9 cellular contexts compared by ENCODE assay signal in the genomic region with DNA sequence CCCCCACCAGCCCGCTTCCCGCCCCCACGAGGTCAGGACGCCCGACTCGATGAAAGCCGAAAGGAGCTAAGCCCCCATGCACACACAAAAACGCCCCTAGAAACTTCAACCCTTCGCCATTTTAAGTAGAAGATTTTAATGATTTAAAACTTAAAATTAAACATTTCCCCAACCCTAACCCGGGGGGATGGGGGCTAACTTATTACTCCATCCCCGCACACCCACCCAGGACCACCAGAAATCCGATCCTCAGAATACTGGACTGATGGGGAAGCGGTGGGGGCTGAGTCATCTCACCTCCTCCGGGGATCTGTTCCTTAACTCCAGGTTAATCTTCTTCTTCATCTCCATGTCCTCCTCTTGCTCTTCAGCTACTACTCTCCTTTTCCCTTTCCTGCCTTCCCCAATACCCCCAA. TPM values are rescaled to one million over a fixed set of nuclear protein-coding genes. Genes with fewer than 3 reads are reported as not detected.
A peak's percentile ranks its signal among the peaks of the same experiment; 100 is the strongest.
DNase-seq lines count a peak whose midpoint lies in the region; ATAC-seq and TF ChIP-seq lines count a peak whose summit lies in the region.
"Had no signal": no experiment of that assay in that cellular context is flagged by ENCODE, and none has a peak within 500 bp of the region (broad histone marks: within the 10 kb centered on the region; RNA-seq: fewer than 3 reads in every experiment).

No MANE protein-coding gene starts in this region.

- TF ChIP-seq CTCF in AG10803 (conservative IDR thresholded peaks at IDR 0.05; ENCODE audit: low read length): no peak

- H3K9me3 Mint-ChIP-seq in activated CD4-positive, alpha-beta T cell treated with anti-CD3 and anti-CD28 coated beads, Interleukin-2, amount 10 ng/mL, durations not matched to agents 24 days and 14 days: no peaks in the 10 kb centered on the region

- H3K36me3 Mint-ChIP-seq in activated CD4-positive, alpha-beta T cell treated with anti-CD3 and anti-CD28 coated beads, Interleukin-2, amount 10 ng/mL, durations not matched to agents 24 days and 14 days (ENCODE audit: low read depth): peaks cover 17% of the 10 kb centered on the region

- peaks cover 17% of the 10 kb centered on the region for H3K4me1 Mint-ChIP-seq in activated CD4-positive, alpha-beta T cell treated with anti-CD3 and anti-CD28 coated beads, Interleukin-2, amount 10 ng/mL, durations not matched to agents 24 days and 14 days

- peak overlapping the region; percentile 89 for H3K4me3 ChIP-seq in AG10803 (ENCODE audit: low read length)
- peak overlapping the region; percentile 67 to 98 (median 81) for H3K4me3 ChIP-seq in skin epidermis

- H3K27ac ChIP-seq in skin epidermis: peak overlapping the region; percentile 46 to 98 (median 94)

- DNase-seq in AG10803 (ENCODE audit: low read depth) (no peak), glomerular visceral epithelial cell (ENCODE audit: extremely low spot score) (peak; percentile 9), NCI-H2107 (lab: John Stamatoyannopoulos, UW) (no peak), HT-29 (ENCODE audit: low spot score) (no peak)
- peak; percentile 74 for DNase-seq in activated CD4-positive, alpha-beta T cell treated with anti-CD3 and anti-CD28 coated beads, Interleukin-2, amount 10 ng/mL, durations not matched to agents 24 days and 14 days

- no peak overlapping the region for H3K27ac Mint-ChIP-seq in activated CD4-positive, alpha-beta T cell treated with anti-CD3 and anti-CD28 coated beads, Interleukin-2, amount 10 ng/mL, durations not matched to agents 24 days and 14 days

- ATAC-seq in GM21528 (IDR thresholded peaks at IDR 0.05; ENCODE audit: low FRiP score, unreplicated experiment): peak; percentile 2
- no peak for ATAC-seq in HG02610 (IDR thresholded peaks at IDR 0.05; ENCODE audit: unreplicated experiment)

- intact Hi-C loops in activated CD4-positive, alpha-beta T cell treated with anti-CD3 and anti-CD28 coated beads, Interleukin-2, amount 10 ng/mL, durations not matched to agents 24 days and 14 days (cut with micrococcal nuclease): loop anchor here (5.0 to 10.0 kb wide), 3 partner anchors 47 to 739 kb away; a partner anchor contains a TSS

- no peak overlapping the region for H3K4me3 Mint-ChIP-seq in activated CD4-positive, alpha-beta T cell treated with anti-CD3 and anti-CD28 coated beads, Interleukin-2, amount 10 ng/mL, durations not matched to agents 24 days and 14 days

- H3K27me3 Mint-ChIP-seq in activated CD4-positive, alpha-beta T cell treated with anti-CD3 and anti-CD28 coated beads, Interleukin-2, amount 10 ng/mL, durations not matched to agents 24 days and 14 days: peaks cover 4% of the 10 kb centered on the region

RNA-seq across cellular contexts. Expression of a gene that starts 0.5 kb away (rescaled TPM):
- 193 and 201 TPM in 2 replicates for total RNA-seq in activated CD4-positive, alpha-beta T cell treated with anti-CD3 and anti-CD28 coated beads, Interleukin-2, amount 10 ng/mL, durations not matched to agents 24 days and 14 days
- total RNA-seq in HT-29 (2014; rRNA removed; shearing (Covaris generic)): 12.7 and 16.4 TPM in 2 replicates

RNA-seq across cellular contexts. Expression of a gene that starts 22.1 kb away (rescaled TPM):
- not detected in 2 replicates for total RNA-seq in activated CD4-positive, alpha-beta T cell treated with anti-CD3 and anti-CD28 coated beads, Interleukin-2, amount 10 ng/mL, durations not matched to agents 24 days and 14 days
- 0.63 TPM in 1 of 2 replicates, not detected in the other for total RNA-seq in HT-29 (2014; rRNA removed; shearing (Covaris generic))
- total RNA-seq: lung microvascular endothelial cell had no signal

RNA-seq across cellular contexts. Expression of a gene that starts 33.4 kb away (rescaled TPM):
- 101 and 105 TPM in 2 replicates for total RNA-seq in activated CD4-positive, alpha-beta T cell treated with anti-CD3 and anti-CD28 coated beads, Interleukin-2, amount 10 ng/mL, durations not matched to agents 24 days and 14 days
- total RNA-seq in HT-29 (2014; rRNA removed; shearing (Covaris generic)): 117 and 138 TPM in 2 replicates

RNA-seq across cellular contexts. Expression of a gene that starts 37.1 kb away (rescaled TPM):
- total RNA-seq in activated CD4-positive, alpha-beta T cell treated with anti-CD3 and anti-CD28 coated beads, Interleukin-2, amount 10 ng/mL, durations not matched to agents 24 days and 14 days: 0.64 and 0.93 TPM in 2 replicates
- 0.20 and 0.29 TPM in 2 replicates for total RNA-seq in HT-29 (2014; rRNA removed; shearing (Covaris generic))

RNA-seq across cellular contexts. Expression of a gene that starts 46.9 kb away (rescaled TPM):
- total RNA-seq in activated CD4-positive, alpha-beta T cell treated with anti-CD3 and anti-CD28 coated beads, Interleukin-2, amount 10 ng/mL, durations not matched to agents 24 days and 14 days: 6.0 and 7.5 TPM in 2 replicates
- not detected in 2 replicates for total RNA-seq in HT-29 (2014; rRNA removed; shearing (Covaris generic))

Comparison
In these comparisons a context has a peak if more than half of its experiments do, and no peak if none do; other contexts are left out.
1. DNase-seq: peak in activated CD4-positive, alpha-beta T cell treated with anti-CD3 and anti-CD28 coated beads, Interleukin-2, amount 10 ng/mL, durations not matched to agents 24 days and 14 days (single experiment) and glomerular visceral epithelial cell (single experiment); none in AG10803 (single experiment), NCI-H2107 (single experiment) and HT-29 (single experiment).
2. RNA of a gene that starts 0.5 kb away (total RNA-seq): 193 to 201 TPM in activated CD4-positive, alpha-beta T cell treated with anti-CD3 and anti-CD28 coated beads, Interleukin-2, amount 10 ng/mL, durations not matched to agents 24 days and 14 days; 12.7 to 16.4 TPM in HT-29; every median in the first group is over 10 times any median in the second.